19 cellular contexts compared by ENCODE assay signal in genomic region chr13:37168922-37169321, GRCh38.
"Had no signal": no experiment of that assay in that cellular context is flagged by ENCODE, and none has a peak within 500 bp of the region (broad histone marks: within the 10 kb centered on the region; RNA-seq: fewer than 3 reads in every experiment).

No MANE protein-coding gene starts in this region.

- H3K4me1 Mint-ChIP-seq: activated naive CD8-positive, alpha-beta T cell treated with anti-CD3 and anti-CD28 coated beads for 36 hours; nephron progenitor cell had no signal

- H3K4me1 ChIP-seq: foreskin keratinocyte, right atrium auricular region, tibial artery, vagina had no signal

- H3K9me3 ChIP-seq: right atrium auricular region, tibial artery, vagina had no signal

- H3K27ac Mint-ChIP-seq: activated naive CD8-positive, alpha-beta T cell treated with anti-CD3 and anti-CD28 coated beads for 36 hours; dendritic cell treated with granulocyte-macrophage colony-stimulating factor and Interleukin-4, amounts not matched to agents 40 ng/mL and 50 ng/mL, for 4 days; effector memory CD8-positive, alpha-beta T cell; nephron progenitor cell; progenitor cell of endocrine pancreas had no signal

- H3K4me3 ChIP-seq: cardiac muscle cell, lung, right atrium auricular region, tibial artery, vagina had no signal

- H3K27me3 ChIP-seq: cardiac muscle cell, foreskin keratinocyte, right atrium auricular region, tibial artery, vagina had no signal

- H3K27ac ChIP-seq: cardiac muscle cell, foreskin keratinocyte, right atrium auricular region, tibial artery, vagina had no signal

- H3K27me3 Mint-ChIP-seq: activated naive CD8-positive, alpha-beta T cell treated with anti-CD3 and anti-CD28 coated beads for 36 hours; dendritic cell treated with granulocyte-macrophage colony-stimulating factor and Interleukin-4, amounts not matched to agents 40 ng/mL and 50 ng/mL, for 4 days; effector memory CD8-positive, alpha-beta T cell; progenitor cell of endocrine pancreas had no signal

- H3K36me3 ChIP-seq: cardiac muscle cell, right atrium auricular region, tibial artery, vagina had no signal

- H3K4me3 Mint-ChIP-seq: activated naive CD8-positive, alpha-beta T cell treated with anti-CD3 and anti-CD28 coated beads for 36 hours; dendritic cell treated with granulocyte-macrophage colony-stimulating factor and Interleukin-4, amounts not matched to agents 40 ng/mL and 50 ng/mL, for 4 days; effector memory CD8-positive, alpha-beta T cell; nephron progenitor cell had no signal

- H3K36me3 Mint-ChIP-seq: activated naive CD8-positive, alpha-beta T cell treated with anti-CD3 and anti-CD28 coated beads for 36 hours had no signal

- ATAC-seq: effector memory CD8-positive, alpha-beta T cell; foreskin keratinocyte; left lobe of liver had no signal

- H3K9me3 Mint-ChIP-seq: activated naive CD8-positive, alpha-beta T cell treated with anti-CD3 and anti-CD28 coated beads for 36 hours; dendritic cell treated with granulocyte-macrophage colony-stimulating factor and Interleukin-4, amounts not matched to agents 40 ng/mL and 50 ng/mL, for 4 days; nephron progenitor cell had no signal

- DNase-seq: activated CD4-positive, alpha-beta T cell treated with anti-CD3 and anti-CD28 coated beads, Interleukin-2, amount 50 U/mL, for 48 hours; activated naive CD8-positive, alpha-beta T cell treated with anti-CD3 and anti-CD28 coated beads for 36 hours; amniotic stem cell; effector memory CD8-positive, alpha-beta T cell; foreskin keratinocyte; hypothalamus; kidney; nephron progenitor cell; stimulated activated CD4-positive, alpha-beta T cell treated with anti-CD3 and anti-CD28 coated beads, Interleukin-2, amount 100 ng/mL, for 24 hours; stimulated activated naive CD4-positive, alpha-beta T cell treated with Interleukin-2 at 50 U/mL for 16 hours; T-helper 2 cell; tibial artery had no signal
